1 cellular context compared by ENCODE assay signal in the genomic region with DNA sequence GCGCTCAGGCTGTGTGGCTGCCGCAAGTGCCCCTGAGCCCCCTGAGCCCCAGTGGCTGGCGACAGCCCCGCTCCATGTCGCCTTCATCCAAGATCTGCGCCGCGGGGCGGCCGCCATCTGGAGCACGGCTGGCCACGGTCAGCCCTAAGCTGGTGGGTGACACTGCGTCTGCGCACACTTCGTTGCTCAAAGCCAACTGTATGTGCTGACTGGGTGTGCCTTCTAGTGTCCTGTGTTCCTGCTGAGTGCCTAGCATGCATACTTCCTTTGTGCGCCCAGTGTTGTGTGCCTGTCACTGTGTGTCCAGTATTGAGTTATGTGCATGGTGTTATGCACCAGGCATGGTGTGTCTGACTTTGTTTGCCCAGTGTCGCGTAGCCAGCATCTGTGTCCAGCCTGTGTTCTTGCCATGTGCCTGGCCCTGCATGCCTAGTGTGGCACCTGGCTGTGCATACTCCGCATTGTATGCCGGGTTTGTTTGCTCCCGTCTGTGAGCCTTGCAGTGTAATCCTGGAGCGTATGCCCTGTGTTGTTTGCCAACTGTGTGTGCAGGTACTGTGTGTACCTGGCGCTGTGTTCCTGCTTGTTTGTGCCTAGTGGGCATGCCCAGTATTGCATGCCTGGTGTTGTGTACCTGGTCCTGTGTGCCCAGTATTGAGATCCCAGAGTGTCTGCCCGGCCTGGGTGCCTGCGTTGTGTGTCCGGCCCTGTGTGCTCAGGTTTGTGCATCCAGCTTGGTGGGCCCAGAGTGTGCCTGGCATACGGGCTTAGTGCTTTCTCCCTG.
TF ChIP-seq lines count a peak whose summit lies in the region.

No MANE protein-coding gene starts in this region.

TF ChIP-seq in HepG2, 621 proteins besides CTCF, POLR2A, EP300 and RAD21:
- TF ChIP-seq, protein P1, sequence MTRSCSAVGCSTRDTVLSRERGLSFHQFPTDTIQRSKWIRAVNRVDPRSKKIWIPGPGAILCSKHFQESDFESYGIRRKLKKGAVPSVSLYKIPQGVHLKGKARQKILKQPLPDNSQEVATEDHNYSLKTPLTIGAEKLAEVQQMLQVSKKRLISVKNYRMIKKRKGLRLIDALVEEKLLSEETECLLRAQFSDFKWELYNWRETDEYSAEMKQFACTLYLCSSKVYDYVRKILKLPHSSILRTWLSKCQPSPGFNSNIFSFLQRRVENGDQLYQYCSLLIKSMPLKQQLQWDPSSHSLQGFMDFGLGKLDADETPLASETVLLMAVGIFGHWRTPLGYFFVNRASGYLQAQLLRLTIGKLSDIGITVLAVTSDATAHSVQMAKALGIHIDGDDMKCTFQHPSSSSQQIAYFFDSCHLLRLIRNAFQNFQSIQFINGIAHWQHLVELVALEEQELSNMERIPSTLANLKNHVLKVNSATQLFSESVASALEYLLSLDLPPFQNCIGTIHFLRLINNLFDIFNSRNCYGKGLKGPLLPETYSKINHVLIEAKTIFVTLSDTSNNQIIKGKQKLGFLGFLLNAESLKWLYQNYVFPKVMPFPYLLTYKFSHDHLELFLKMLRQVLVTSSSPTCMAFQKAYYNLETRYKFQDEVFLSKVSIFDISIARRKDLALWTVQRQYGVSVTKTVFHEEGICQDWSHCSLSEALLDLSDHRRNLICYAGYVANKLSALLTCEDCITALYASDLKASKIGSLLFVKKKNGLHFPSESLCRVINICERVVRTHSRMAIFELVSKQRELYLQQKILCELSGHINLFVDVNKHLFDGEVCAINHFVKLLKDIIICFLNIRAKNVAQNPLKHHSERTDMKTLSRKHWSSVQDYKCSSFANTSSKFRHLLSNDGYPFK (CRISPR knock-in tag; IDR thresholded peaks at IDR 0.05; ENCODE audit: borderline replicate concordance), result no peak
- TF ChIP-seq ZFP36 (IDR thresholded peaks at IDR 0.05; ENCODE audit: borderline replicate concordance, low read depth, low read length, partially characterized antibody) (no peak), ZNF598 (CRISPR knock-in tag; IDR thresholded peaks at IDR 0.05; ENCODE audit: borderline replicate concordance) (no peak), ATF1 (CRISPR knock-in tag; IDR thresholded peaks at IDR 0.05) (no peak), HOXA7 (CRISPR knock-in tag; IDR thresholded peaks at IDR 0.05) (no peak), GLI4 (CRISPR knock-in tag; IDR thresholded peaks at IDR 0.05; ENCODE audit: borderline replicate concordance) (no peak), ZNF136 (CRISPR knock-in tag; IDR thresholded peaks at IDR 0.05; ENCODE audit: low read depth) (no peak), RNF2 (conservative IDR thresholded peaks at IDR 0.05; ENCODE audit: low read depth) (no peak), CREB1 (IDR thresholded peaks at IDR 0.05) (no peak), CREB1 (CRISPR knock-in tag; IDR thresholded peaks at IDR 0.05) (no peak)
- TF ChIP-seq, protein P2, sequence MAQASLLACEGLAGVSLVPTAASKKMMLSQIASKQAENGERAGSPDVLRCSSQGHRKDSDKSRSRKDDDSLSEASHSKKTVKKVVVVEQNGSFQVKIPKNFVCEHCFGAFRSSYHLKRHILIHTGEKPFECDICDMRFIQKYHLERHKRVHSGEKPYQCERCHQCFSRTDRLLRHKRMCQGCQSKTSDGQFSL (CRISPR knock-in tag; IDR thresholded peaks at IDR 0.05), result no peak
- TF ChIP-seq, protein P3, sequence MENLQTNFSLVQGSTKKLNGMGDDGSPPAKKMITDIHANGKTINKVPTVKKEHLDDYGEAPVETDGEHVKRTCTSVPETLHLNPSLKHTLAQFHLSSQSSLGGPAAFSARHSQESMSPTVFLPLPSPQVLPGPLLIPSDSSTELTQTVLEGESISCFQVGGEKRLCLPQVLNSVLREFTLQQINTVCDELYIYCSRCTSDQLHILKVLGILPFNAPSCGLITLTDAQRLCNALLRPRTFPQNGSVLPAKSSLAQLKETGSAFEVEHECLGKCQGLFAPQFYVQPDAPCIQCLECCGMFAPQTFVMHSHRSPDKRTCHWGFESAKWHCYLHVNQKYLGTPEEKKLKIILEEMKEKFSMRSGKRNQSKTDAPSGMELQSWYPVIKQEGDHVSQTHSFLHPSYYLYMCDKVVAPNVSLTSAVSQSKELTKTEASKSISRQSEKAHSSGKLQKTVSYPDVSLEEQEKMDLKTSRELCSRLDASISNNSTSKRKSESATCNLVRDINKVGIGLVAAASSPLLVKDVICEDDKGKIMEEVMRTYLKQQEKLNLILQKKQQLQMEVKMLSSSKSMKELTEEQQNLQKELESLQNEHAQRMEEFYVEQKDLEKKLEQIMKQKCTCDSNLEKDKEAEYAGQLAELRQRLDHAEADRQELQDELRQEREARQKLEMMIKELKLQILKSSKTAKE (CRISPR knock-in tag; IDR thresholded peaks at IDR 0.05; ENCODE audit: borderline replicate concordance), result no peak
TF ChIP-seq in HepG2: peak in this region for 0.
